ENCODE assay signal across 10 cellular contexts in genomic region chr1:11052839-11053757, GRCh38. TPM values are rescaled to one million over a fixed set of nuclear protein-coding genes. Genes with fewer than 3 reads are reported as not detected.
DNase-seq lines count a peak whose midpoint lies in the region; ATAC-seq, FAIRE-seq and TF ChIP-seq lines count a peak whose summit lies in the region.
"Had no signal": no experiment of that assay in that cellular context is flagged by ENCODE, and none has a peak within 500 bp of the region (broad histone marks: within the 10 kb centered on the region; RNA-seq: fewer than 3 reads in every experiment).

No MANE protein-coding gene starts in this region.

- H2AFZ ChIP-seq in endothelial cell of umbilical vein (ENCODE audit: low read depth, low read length) (no peak overlapping the region), hepatocyte (no peak overlapping the region)

- TF ChIP-seq CTCF in heart right ventricle (IDR thresholded peaks at IDR 0.05) = no peak
- TF ChIP-seq CTCF in right atrium auricular region (IDR thresholded peaks at IDR 0.05) = no peak
- TF ChIP-seq CTCF in endothelial cell of umbilical vein (IDR thresholded peaks at IDR 0.05; ENCODE audit: extremely low read depth in 1 of 2, insufficient read depth in 1 of 2, low read depth in 1 of 2, low read length in 2 of 2) = no peak
- no peak for TF ChIP-seq CTCF in hepatocyte (IDR thresholded peaks at IDR 0.05; ENCODE audit: poor library complexity)

- H3K4me2 ChIP-seq in endothelial cell of umbilical vein (ENCODE audit: insufficient read depth, low read length) = no peak overlapping the region
- no peak overlapping the region for H3K4me2 ChIP-seq in hepatocyte

- dilution Hi-C loops in endothelial cell of umbilical vein (cut with MboI; ENCODE audit: extremely low pct_ligation_motif_present, low sequenced_read_pairs) = no loop called here

- H3K4me1 ChIP-seq in heart right ventricle (peaks cover 0 to 18% (median 0%) of the 10 kb centered on the region in 9 donors), right atrium auricular region (peaks cover 0 to 7% of the 10 kb centered on the region in 2 donors), endothelial cell of umbilical vein (ENCODE audit: control insufficient read depth, extremely low read depth, insufficient read depth, low read length) (no peaks in the 10 kb centered on the region), hepatocyte (ENCODE audit: insufficient read depth) (no peaks in the 10 kb centered on the region)

- no peak overlapping the region for H3K9ac ChIP-seq in endothelial cell of umbilical vein (replicated peaks; ENCODE audit: extremely low read depth, insufficient read depth, low read length)

- POLR2A ChIA-PET in endothelial cell of umbilical vein (lab: Charles Lee) = interaction anchor here (1.0 kb wide), 1 partner anchor 36 kb away, joined by 3 read pairs; no protein-coding TSS in a partner anchor

- H3K9me2 ChIP-seq in hepatocyte (replicated peaks; ENCODE audit: insufficient read depth) = no peaks in the 10 kb centered on the region

- no peaks in the 10 kb centered on the region for H3K27me3 ChIP-seq in heart right ventricle
- H3K27me3 ChIP-seq in right atrium auricular region = no peaks in the 10 kb centered on the region
- H3K27me3 ChIP-seq in endothelial cell of umbilical vein (ENCODE audit: control insufficient read depth in 2 of 2, insufficient read depth in 2 of 2, low read length in 2 of 2) = no peaks in the 10 kb centered on the region
- no peaks in the 10 kb centered on the region for H3K27me3 ChIP-seq in hepatocyte

- WGBS in heart right ventricle, 2 donors = 21 to 24% methylated on average over 29 of the region's 29 CpGs
- WGBS in hepatocyte (ENCODE audit: low lambda C conversion rate, missing lambda C conversion rate) = 72% methylated on average over 29 of the region's 29 CpGs

- H4K20me1 ChIP-seq in endothelial cell of umbilical vein (replicated peaks; ENCODE audit: control insufficient read depth, extremely low read depth, insufficient read depth, low read length) = no peaks in the 10 kb centered on the region
- H4K20me1 ChIP-seq in hepatocyte (ENCODE audit: insufficient read depth, poor library complexity, severe bottlenecking) = no peaks in the 10 kb centered on the region

- H3K9me3 ChIP-seq in heart right ventricle (no peaks in the 10 kb centered on the region), right atrium auricular region (no peaks in the 10 kb centered on the region), endothelial cell of umbilical vein (replicated peaks; ENCODE audit: control insufficient read depth, insufficient read depth, low read length) (no peaks in the 10 kb centered on the region), hepatocyte (ENCODE audit: low read depth) (no peaks in the 10 kb centered on the region)

- H3K9me1 ChIP-seq in endothelial cell of umbilical vein (replicated peaks; ENCODE audit: control insufficient read depth, extremely low read depth, insufficient read depth, low read length) = no peaks in the 10 kb centered on the region

- ATAC-seq in heart right ventricle (peak in 7 of 8 donors; percentile 6 to 39 (median 36)), GM18520 (IDR thresholded peaks at IDR 0.05; ENCODE audit: unreplicated experiment) (no peak), HG03095 (IDR thresholded peaks at IDR 0.05; ENCODE audit: unreplicated experiment) (no peak)
- ATAC-seq in stimulated activated naive CD8-positive, alpha-beta T cell treated with anti-CD3 and anti-CD28 coated beads, Interleukin-15, Interleukin-2, amounts not matched to agents 100 U/mL and 50 U/mL, for 24 hours = peak; percentile 22

- CTCF ChIA-PET in endothelial cell of umbilical vein (lab: Charles Lee) = interaction anchor here (8.5 kb wide), 1 partner anchor 16 kb away, joined by 77 read pairs; no protein-coding TSS in a partner anchor

- no peak overlapping the region for H3K27ac ChIP-seq in heart right ventricle
- H3K27ac ChIP-seq in right atrium auricular region = no peak overlapping the region
- H3K27ac ChIP-seq in endothelial cell of umbilical vein (ENCODE audit: insufficient read depth, low read depth, low read length) = no peak overlapping the region
- no peak overlapping the region for H3K27ac ChIP-seq in hepatocyte
- H3K27ac ChIP-seq: skin epidermis had no signal

- FAIRE-seq in endothelial cell of umbilical vein (lab: Jason Lieb, UNC) = no peak

- peak; percentile 51 for TF ChIP-seq POLR2A in endothelial cell of umbilical vein (IDR thresholded peaks at IDR 0.05; ENCODE audit: low read depth, low read length)

- H3K4me3 ChIP-seq in heart right ventricle = no peak overlapping the region
- H3K4me3 ChIP-seq in right atrium auricular region = no peak overlapping the region
- H3K4me3 ChIP-seq in endothelial cell of umbilical vein (replicated peaks in 1 of 3; ENCODE audit: insufficient read depth in 1 of 3, low read depth in 1 of 3, low read length in 3 of 3) = no peak overlapping the region
- H3K4me3 ChIP-seq in hepatocyte = no peak overlapping the region
- H3K4me3 ChIP-seq: skin epidermis had no signal

- DNase-seq in heart right ventricle = no peak
- no peak for DNase-seq in right atrium auricular region (ENCODE audit: low spot score)
- DNase-seq in NCI-H82 treated with DMSO at 0.1 percent for 48 hours (lab: John Stamatoyannopoulos, UW; ENCODE audit: unreplicated experiment) = peak; percentile 57
- DNase-seq in endothelial cell of umbilical vein (ENCODE audit: low read depth, low spot score) = no peak
- DNase-seq in stimulated activated naive CD8-positive, alpha-beta T cell treated with anti-CD3 and anti-CD28 coated beads, Interleukin-15, Interleukin-2, amounts not matched to agents 100 U/mL and 50 U/mL, for 24 hours = peak; percentile 32
- DNase-seq in hepatocyte (ENCODE audit: low spot score) = no peak
- DNase-seq: cortex of kidney had no signal

- intact Hi-C loops in heart right ventricle (cut with DNase I) = loop anchor here in 1 of 10 donors (10.0 kb wide), 1 partner anchor 672 kb away; no protein-coding TSS in a partner anchor
- intact Hi-C loops in endothelial cell of umbilical vein (cut with micrococcal nuclease) = no loop called here

- H3K79me2 ChIP-seq in endothelial cell of umbilical vein (ENCODE audit: control insufficient read depth, insufficient read depth, low read length) = peaks cover 2% of the 10 kb centered on the region
- no peaks in the 10 kb centered on the region for H3K79me2 ChIP-seq in hepatocyte

- H3K36me3 ChIP-seq in heart right ventricle (peaks cover 0 to 42% (median 13%) of the 10 kb centered on the region in 9 donors), right atrium auricular region (peaks cover 18% of the 10 kb centered on the region), endothelial cell of umbilical vein (ENCODE audit: control insufficient read depth in 2 of 2, extremely low read depth in 1 of 2, insufficient read depth in 2 of 2, low read length in 2 of 2) (peaks cover 0 to 12% of the 10 kb centered on the region in 2 experiments), hepatocyte (replicated peaks; ENCODE audit: insufficient read depth, low read depth) (no peaks in the 10 kb centered on the region)

- no TSS peak for BruUV-seq in endothelial cell of umbilical vein (replicated peaks; lab: Mats Ljungman, UMichigan)

RNA-seq across cellular contexts. Expression of gene MASP2, which starts 6.1 kb away (rescaled TPM):
- total RNA-seq in heart right ventricle (not detected), right atrium auricular region (not detected), endothelial cell of umbilical vein (0.53 and 0.92 TPM in 2 replicates), hepatocyte (1.0 and 3.3 TPM in 2 replicates)
- polyA plus RNA-seq in heart right ventricle (under 1 TPM in 1 of 2 donors, not detected in 1; 0.01 TPM), endothelial cell of umbilical vein (not detected in 2 replicates), hepatocyte (9.5 and 16.6 TPM in 2 replicates)
- 0.03 TPM in 1 of 2 replicates, not detected in the other for polyA plus RNA-seq in endothelial cell of umbilical vein (2011; cell fraction: cytosol; rRNA removed)
- 0.10 and 0.18 TPM in 2 replicates for polyA plus RNA-seq in endothelial cell of umbilical vein (2011; cell fraction: nucleus; rRNA removed)
- polyA plus RNA-seq in endothelial cell of umbilical vein (2012) = 1.3 and 1.4 TPM in 2 replicates
- not detected in 2 replicates for polyA minus RNA-seq in endothelial cell of umbilical vein
- not detected for polyA minus RNA-seq in endothelial cell of umbilical vein (2011; cell fraction: cytosol; rRNA and poly(A)+ RNA removed)
- 0.19 TPM in 2 replicates for polyA minus RNA-seq in endothelial cell of umbilical vein (2011; cell fraction: nucleus; rRNA and poly(A)+ RNA removed)

RNA-seq across cellular contexts. Expression of gene SRM, which starts 6.7 kb away (rescaled TPM):
- total RNA-seq in heart right ventricle (10 to 100 TPM; 35.4 to 80.6 (median 49.8) TPM), right atrium auricular region (10 to 100 TPM; 52.8 to 71.5 TPM), endothelial cell of umbilical vein (167 and 172 TPM in 2 replicates), hepatocyte (22.7 and 28.6 TPM in 2 replicates)
- polyA plus RNA-seq in heart right ventricle (100 to 1,000 TPM in 1 of 2 donors, 10 to 100 TPM in 1; 88.4 to 158 TPM), endothelial cell of umbilical vein (81.3 and 84.0 TPM in 2 replicates), hepatocyte (186 and 207 TPM in 2 replicates)
- polyA plus RNA-seq in endothelial cell of umbilical vein (2011; cell fraction: cytosol; rRNA removed) = 149 and 153 TPM in 2 replicates
- 53.3 and 61.3 TPM in 2 replicates for polyA plus RNA-seq in endothelial cell of umbilical vein (2011; cell fraction: nucleus; rRNA removed)
- polyA plus RNA-seq in endothelial cell of umbilical vein (2012) = 161 and 170 TPM in 2 replicates
- polyA minus RNA-seq in endothelial cell of umbilical vein = 52.6 and 67.3 TPM in 2 replicates
- 169 TPM for polyA minus RNA-seq in endothelial cell of umbilical vein (2011; cell fraction: cytosol; rRNA and poly(A)+ RNA removed)
- 22.8 and 25.1 TPM in 2 replicates for polyA minus RNA-seq in endothelial cell of umbilical vein (2011; cell fraction: nucleus; rRNA and poly(A)+ RNA removed)

RNA-seq across cellular contexts. Expression of gene TARDBP, which starts 40.6 kb away (rescaled TPM):
- total RNA-seq in heart right ventricle (100 to 1,000 TPM in 6 of 10 donors, 10 to 100 TPM in 4; 77.4 to 138 (median 108) TPM), right atrium auricular region (10 to 100 TPM; 60.8 to 64.6 TPM), endothelial cell of umbilical vein (171 and 183 TPM in 2 replicates), hepatocyte (78.0 and 80.0 TPM in 2 replicates)
- polyA plus RNA-seq in heart right ventricle (10 to 100 TPM; 66.0 to 96.9 TPM), endothelial cell of umbilical vein (69.0 and 106 TPM in 2 replicates), hepatocyte (129 and 130 TPM in 2 replicates)
- 94.9 and 100 TPM in 2 replicates for polyA plus RNA-seq in endothelial cell of umbilical vein (2011; cell fraction: cytosol; rRNA removed)
- 150 and 276 TPM in 2 replicates for polyA plus RNA-seq in endothelial cell of umbilical vein (2011; cell fraction: nucleus; rRNA removed)
- 173 and 224 TPM in 2 replicates for polyA plus RNA-seq in endothelial cell of umbilical vein (2012)
- 92.0 and 117 TPM in 2 replicates for polyA minus RNA-seq in endothelial cell of umbilical vein
- polyA minus RNA-seq in endothelial cell of umbilical vein (2011; cell fraction: cytosol; rRNA and poly(A)+ RNA removed) = 110 TPM
- polyA minus RNA-seq in endothelial cell of umbilical vein (2011; cell fraction: nucleus; rRNA and poly(A)+ RNA removed) = 112 and 120 TPM in 2 replicates

RNA-seq across cellular contexts. Expression of gene EXOSC10, which starts 46.6 kb away (rescaled TPM):
- total RNA-seq in heart right ventricle = 10 to 100 TPM; 18.4 to 26.5 (median 21.4) TPM
- 10 to 100 TPM; 20.3 to 34.7 TPM for polyA plus RNA-seq in heart right ventricle
- 10 to 100 TPM; 20.5 to 22.0 TPM for total RNA-seq in right atrium auricular region
- total RNA-seq in endothelial cell of umbilical vein = 103 and 104 TPM in 2 replicates
- 70.5 and 74.9 TPM in 2 replicates for polyA plus RNA-seq in endothelial cell of umbilical vein
- 69.9 and 74.3 TPM in 2 replicates for polyA plus RNA-seq in endothelial cell of umbilical vein (2011; cell fraction: cytosol; rRNA removed)
- polyA plus RNA-seq in endothelial cell of umbilical vein (2011; cell fraction: nucleus; rRNA removed) = 362 and 415 TPM in 2 replicates
- polyA plus RNA-seq in endothelial cell of umbilical vein (2012) = 51.1 and 77.6 TPM in 2 replicates
- polyA minus RNA-seq in endothelial cell of umbilical vein = 69.3 and 75.6 TPM in 2 replicates
- polyA minus RNA-seq in endothelial cell of umbilical vein (2011; cell fraction: cytosol; rRNA and poly(A)+ RNA removed) = 35.1 TPM
- polyA minus RNA-seq in endothelial cell of umbilical vein (2011; cell fraction: nucleus; rRNA and poly(A)+ RNA removed) = 83.8 and 120 TPM in 2 replicates
- 42.0 and 47.0 TPM in 2 replicates for total RNA-seq in hepatocyte
- 44.2 and 47.2 TPM in 2 replicates for polyA plus RNA-seq in hepatocyte

Comparison
In these comparisons a context has a peak if more than half of its experiments do, and no peak if none do; other contexts are left out.
1. ATAC-seq: peak in heart right ventricle (7 of 8) and stimulated activated naive CD8-positive, alpha-beta T cell treated with anti-CD3 and anti-CD28 coated beads, Interleukin-15, Interleukin-2, amounts not matched to agents 100 U/mL and 50 U/mL, for 24 hours (single experiment); none in GM18520 (single experiment) and HG03095 (single experiment).
2. DNase-seq: peak in NCI-H82 treated with DMSO at 0.1 percent for 48 hours (single experiment) and stimulated activated naive CD8-positive, alpha-beta T cell treated with anti-CD3 and anti-CD28 coated beads, Interleukin-15, Interleukin-2, amounts not matched to agents 100 U/mL and 50 U/mL, for 24 hours (single experiment); none in heart right ventricle (0 of 2), right atrium auricular region (single experiment), endothelial cell of umbilical vein (single experiment) and hepatocyte (single experiment).